ENCODE assay signal across 1 cellular context in genomic region chr7:140763166-140763565, GRCh38.
DNase-seq lines count a peak whose midpoint lies in the region; TF ChIP-seq lines count a peak whose summit lies in the region.
"Not testable (repeated sequence)": the region's sequence is repeated elsewhere in the genome, so short reads cannot be mapped to it uniquely, and the experiment has no call there.

No MANE protein-coding gene starts in this region.

- not testable (repeated sequence) for H3K9me3 ChIP-seq in thyroid gland

- peak overlapping the region in 2 of 3 donors; percentile 25 to 49 for H3K27ac ChIP-seq in thyroid gland

- 96 to 99% methylated on average over 13 to 18 of the region's 25 CpGs for WGBS in thyroid gland, 2 donors

- not testable (repeated sequence) for H3K36me3 ChIP-seq in thyroid gland

- intact Hi-C loops in thyroid gland (cut with DNase I): not testable (repeated sequence)

- H3K4me3 ChIP-seq in thyroid gland (replicated peaks in 1 of 3): not testable (repeated sequence)

- not testable (repeated sequence) for H3K27me3 ChIP-seq in thyroid gland

- DNase-seq in thyroid gland: not testable (repeated sequence)

- peaks cover 8 to 14% of the 10 kb centered on the region in 2 donors for H3K4me1 ChIP-seq in thyroid gland

- TF ChIP-seq CTCF in thyroid gland (IDR thresholded peaks at IDR 0.05): not testable (repeated sequence)

- TF ChIP-seq POLR2A in thyroid gland (IDR thresholded peaks at IDR 0.05): not testable (repeated sequence)
